12 cellular contexts compared by ENCODE assay signal in the genomic region with DNA sequence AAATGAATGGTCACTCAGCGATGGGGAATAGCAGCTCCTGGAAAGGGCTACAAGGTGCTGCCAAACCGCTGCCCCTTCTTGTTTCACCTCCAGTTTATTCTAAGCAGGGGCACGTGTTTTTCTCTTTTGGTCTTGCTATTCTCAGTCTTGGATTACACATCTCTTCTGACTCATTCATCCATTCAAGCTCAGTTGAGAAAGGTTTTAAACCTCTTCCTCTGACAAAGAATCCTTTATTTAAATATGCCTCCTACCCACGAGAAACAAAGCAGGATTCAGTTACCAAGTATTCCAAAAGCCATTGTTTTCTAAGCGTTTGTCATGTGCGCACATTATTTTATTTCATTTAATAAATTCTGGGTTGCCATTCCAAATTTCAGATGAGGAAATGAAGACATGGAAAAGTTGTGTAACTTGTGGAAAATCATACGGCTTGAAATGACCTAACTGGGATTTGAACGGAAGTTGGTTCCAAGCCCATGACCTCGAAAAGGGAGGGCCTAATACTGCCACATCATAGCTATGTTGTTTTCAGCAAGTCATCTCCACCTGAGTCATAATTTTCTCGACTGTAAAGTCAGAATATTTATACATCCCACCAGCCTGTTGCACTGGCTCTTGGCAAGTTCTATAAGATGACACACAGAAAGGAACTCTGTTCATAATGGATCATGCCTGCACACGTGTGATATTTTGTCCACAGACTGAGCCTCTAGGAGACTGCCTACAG.
DNase-seq lines count a peak whose midpoint lies in the region; ATAC-seq and TF ChIP-seq lines count a peak whose summit lies in the region.
"Had no signal": no experiment of that assay in that cellular context is flagged by ENCODE, and none has a peak within 500 bp of the region (broad histone marks: within the 10 kb centered on the region; RNA-seq: fewer than 3 reads in every experiment).

No MANE protein-coding gene starts in this region.

- no peak for TF ChIP-seq POLR2A in heart left ventricle (IDR thresholded peaks at IDR 0.05)

- H3K9me3 ChIP-seq in adipocyte (ENCODE audit: control insufficient read depth, low read length) (no peaks in the 10 kb centered on the region), heart left ventricle (no peaks in the 10 kb centered on the region), smooth muscle cell (replicated peaks; ENCODE audit: low read depth) (no peaks in the 10 kb centered on the region)
- H3K9me3 ChIP-seq: body of pancreas, tibial artery had no signal

- H3K79me2 ChIP-seq in smooth muscle cell (ENCODE audit: low read depth), result no peaks in the 10 kb centered on the region

- H3K36me3 ChIP-seq in adipocyte (ENCODE audit: control insufficient read depth, insufficient read depth, low read length, severe bottlenecking), result no peaks in the 10 kb centered on the region
- no peaks in the 10 kb centered on the region for H3K36me3 ChIP-seq in heart left ventricle
- H3K36me3 ChIP-seq in smooth muscle cell (ENCODE audit: low read depth), result no peaks in the 10 kb centered on the region
- H3K36me3 ChIP-seq: tibial artery had no signal

- no peak overlapping the region for H3K4me2 ChIP-seq in smooth muscle cell

- in situ Hi-C loops in GM13976 (cut with MboI; ENCODE audit: low sequenced_read_pairs, unreplicated experiment), result no loop called here

- H3K27me3 ChIP-seq in adipocyte (replicated peaks; ENCODE audit: control insufficient read depth, insufficient read depth, low read length), result no peaks in the 10 kb centered on the region
- H3K27me3 ChIP-seq in heart left ventricle, result peaks cover 0 to 2% (median 0%) of the 10 kb centered on the region in 9 donors
- no peaks in the 10 kb centered on the region for H3K27me3 ChIP-seq in smooth muscle cell (ENCODE audit: low read depth)
- H3K27me3 ChIP-seq: body of pancreas, tibial artery had no signal

- peak overlapping the region in 10 of 12 donors; percentile 27 to 84 (median 64) for H3K27ac ChIP-seq in heart left ventricle
- H3K27ac ChIP-seq in smooth muscle cell (ENCODE audit: low read depth), result peak overlapping the region; percentile 52
- H3K27ac ChIP-seq: body of pancreas had no signal

- peak overlapping the region; percentile 25 for H3K9ac ChIP-seq in adipocyte (ENCODE audit: low read length)
- no peak overlapping the region for H3K9ac ChIP-seq in smooth muscle cell (ENCODE audit: low read depth)

- H4K20me1 ChIP-seq in smooth muscle cell (ENCODE audit: low read depth), result no peaks in the 10 kb centered on the region

- ATAC-seq in heart left ventricle, result peak; percentile 61 to 93 (median 84)
- ATAC-seq in HG02763 (IDR thresholded peaks at IDR 0.05; ENCODE audit: unreplicated experiment), result no peak
- ATAC-seq: body of pancreas had no signal

- intact Hi-C loops in heart left ventricle (cut with DNase I), result loop anchor here in 1 of 10 donors (2.0 kb wide), 1 partner anchor 53 kb away; no protein-coding TSS in a partner anchor

- H3F3A ChIP-seq in smooth muscle cell (ENCODE audit: low read depth), result no peaks in the 10 kb centered on the region

- WGBS in heart left ventricle, 4 donors, result 59 to 69% (median 67%) methylated on average over 11 of the region's 11 CpGs
- WGBS in smooth muscle cell (ENCODE audit: low lambda C conversion rate), result 74% methylated on average over 11 of the region's 11 CpGs

- H3K4me1 ChIP-seq in adipocyte (ENCODE audit: control insufficient read depth, insufficient read depth, low read length) (peaks cover 34% of the 10 kb centered on the region), heart left ventricle (peaks cover 0 to 22% (median 2%) of the 10 kb centered on the region in 12 donors), smooth muscle cell (ENCODE audit: low read depth) (no peaks in the 10 kb centered on the region)
- H3K4me1 ChIP-seq: body of pancreas, tibial artery had no signal

- H2AFZ ChIP-seq in smooth muscle cell (ENCODE audit: low read depth), result no peak overlapping the region

- TF ChIP-seq CTCF in heart left ventricle (IDR thresholded peaks at IDR 0.05) (no peak), smooth muscle cell (IDR thresholded peaks at IDR 0.05; ENCODE audit: borderline replicate concordance, insufficient read depth, poor library complexity, severe bottlenecking) (no peak), GM13976 (IDR thresholded peaks at IDR 0.05; ENCODE audit: borderline replicate concordance, control extremely low read depth, extremely low read depth, insufficient read depth, missing control alignments) (no peak)

- H3K4me3 ChIP-seq in adipocyte (ENCODE audit: low read length) (peak overlapping the region; percentile 62), heart left ventricle (no peak overlapping the region), smooth muscle cell (no peak overlapping the region)
- H3K4me3 ChIP-seq: body of pancreas, tibial artery had no signal

- peak; percentile 44 for DNase-seq in GOT3 (lab: John Stamatoyannopoulos, UW)
- DNase-seq in adipocyte (ENCODE audit: low read depth), result peak; percentile 14
- peak in 3 of 5 donors; percentile 38 to 47 (median 46) for DNase-seq in heart left ventricle
- DNase-seq in smooth muscle cell (lab: John Stamatoyannopoulos, UW; ENCODE audit: unreplicated experiment), result no peak
- no peak for DNase-seq in GM13976 (ENCODE audit: low spot score)
- DNase-seq in NCI-H82 treated with DMSO at 0.1 percent for 48 hours (lab: John Stamatoyannopoulos, UW; ENCODE audit: unreplicated experiment), result no peak
- no peak for DNase-seq in GF-D8 (lab: John Stamatoyannopoulos, UW)
- DNase-seq: activated CD4-positive, alpha-beta T cell treated with anti-CD3 and anti-CD28 coated beads, Interleukin-2, amount 10 ng/mL, durations not matched to agents 24 days and 14 days; NCI-H524 treated with DMSO at 0.1 percent for 48 hours had no signal

Comparison
In these comparisons a context has a peak if more than half of its experiments do, and no peak if none do; other contexts are left out.
1. DNase-seq: peak in GOT3 (single experiment), adipocyte (single experiment) and heart left ventricle (3 of 5); none in smooth muscle cell (single experiment), GM13976 (single experiment), NCI-H82 treated with DMSO at 0.1 percent for 48 hours (single experiment) and GF-D8 (single experiment).